Comparison of ENCODE assay signal across 28 cellular contexts in genomic region chr15:25243800-25244097, GRCh38.
DNase-seq lines count a peak whose midpoint lies in the region; ATAC-seq and TF ChIP-seq lines count a peak whose summit lies in the region.
"Had no signal": no experiment of that assay in that cellular context is flagged by ENCODE, and none has a peak within 500 bp of the region (broad histone marks: within the 10 kb centered on the region; RNA-seq: fewer than 3 reads in every experiment).

No MANE protein-coding gene starts in this region.

- H3K9ac ChIP-seq in colonic mucosa (ENCODE audit: low read depth in 2 of 2, low read length in 2 of 2), result no peak overlapping the region

- DNase-seq in activated naive CD4-positive, alpha-beta T cell treated with anti-CD3 and anti-CD28 coated beads, Interleukin-2, amount 50 U/mL, for 16 hours, result peak; percentile 7
- no peak for DNase-seq in activated naive CD4-positive, alpha-beta T cell treated with Interleukin-2 at 50 U/mL for 16 hours
- DNase-seq in colonic mucosa, result peak; percentile 9
- DNase-seq in left lung, result peak; percentile 8 to 53
- peak; percentile 14 to 58 for DNase-seq in tibial artery
- no peak for DNase-seq in NCI-H748 (lab: John Stamatoyannopoulos, UW; ENCODE audit: unreplicated experiment)
- DNase-seq: activated CD4-positive, alpha-beta T cell treated with anti-CD3 and anti-CD28 coated beads for 4 hours; activated CD8-positive, alpha-beta memory T cell treated with anti-CD3 and anti-CD28 coated beads for 24 hours; activated naive CD4-positive, alpha-beta T cell treated with anti-CD3 and anti-CD28 coated beads for 36 hours; CD4-positive, alpha-beta memory T cell; foreskin keratinocyte; KG1; MG63; midbrain; NCI-H2081; NCI-H226; NCI-H69; stimulated activated naive CD8-positive, alpha-beta T cell treated with anti-CD3 and anti-CD28 coated beads, Interleukin-15, Interleukin-2, amounts not matched to agents 100 U/mL and 50 U/mL, for 24 hours had no signal

- H3K27me3 ChIP-seq in colonic mucosa (no peaks in the 10 kb centered on the region), left lung (no peaks in the 10 kb centered on the region), tibial artery (no peaks in the 10 kb centered on the region)
- H3K27me3 ChIP-seq: cardiac muscle cell, esophagus muscularis mucosa, foreskin keratinocyte, hepatocyte, MG63 had no signal

- H3K27ac ChIP-seq in colonic mucosa (no peak overlapping the region), left lung (no peak overlapping the region), tibial artery (no peak overlapping the region)
- H3K27ac ChIP-seq: cardiac muscle cell, esophagus muscularis mucosa, foreskin keratinocyte, hepatocyte, SK-N-MC, thoracic aorta had no signal

- H3K9me3 ChIP-seq in colonic mucosa (no peaks in the 10 kb centered on the region), left lung (peaks cover 0 to 96% of the 10 kb centered on the region in 2 donors), tibial artery (peaks cover 0 to 82% (median 35%) of the 10 kb centered on the region in 3 donors)
- H3K9me3 ChIP-seq: MG63, thoracic aorta had no signal

- intact Hi-C loops in colonic mucosa (cut with DNase I), result no loop called here
- intact Hi-C loops in left lung (cut with DNase I), result loop anchor here in 1 of 2 donors (10.0 kb wide), 1 partner anchor 59 kb away; no protein-coding TSS in a partner anchor
- intact Hi-C loops in tibial artery (cut with DNase I; ENCODE audit: low total_unique reads), result no loop called here

- H3K4me1 ChIP-seq in colonic mucosa (no peaks in the 10 kb centered on the region), left lung (no peaks in the 10 kb centered on the region), tibial artery (no peaks in the 10 kb centered on the region)
- H3K4me1 ChIP-seq: esophagus muscularis mucosa, foreskin keratinocyte had no signal

- H3K36me3 ChIP-seq in colonic mucosa (no peaks in the 10 kb centered on the region), left lung (no peaks in the 10 kb centered on the region), tibial artery (no peaks in the 10 kb centered on the region)
- H3K36me3 ChIP-seq: cardiac muscle cell, MG63, thoracic aorta had no signal

- no peak for TF ChIP-seq CTCF in colonic mucosa (IDR thresholded peaks at IDR 0.05)
- TF ChIP-seq CTCF in left lung (IDR thresholded peaks at IDR 0.05), result no peak
- no peak for TF ChIP-seq CTCF in tibial artery (IDR thresholded peaks at IDR 0.05)

- H3K4me3 ChIP-seq in colonic mucosa (no peak overlapping the region), left lung (no peak overlapping the region), tibial artery (no peak overlapping the region)
- H3K4me3 ChIP-seq: cardiac muscle cell, esophagus muscularis mucosa, GM23338, hepatocyte, MG63, SK-N-MC, thoracic aorta had no signal

- ATAC-seq in left lung (no peak), HG02885 (IDR thresholded peaks at IDR 0.05; ENCODE audit: poor library complexity, unreplicated experiment) (no peak), SK-N-SH treated with all-trans-retinoic acid at 6 μM for 48 hours (no peak)
- ATAC-seq: foreskin keratinocyte; GM23338; naive thymus-derived CD8-positive, alpha-beta T cell; stimulated activated naive CD8-positive, alpha-beta T cell treated with anti-CD3 and anti-CD28 coated beads, Interleukin-15, Interleukin-2, amounts not matched to agents 100 U/mL and 50 U/mL, for 24 hours; T-helper 17 cell had no signal

TF ChIP-seq in SK-N-SH treated with all-trans-retinoic acid at 6 μM for 48 hours, 23 proteins besides CTCF, POLR2A, EP300 and RAD21:
- TF ChIP-seq GLIS3 (CRISPR knock-in tag; IDR thresholded peaks at IDR 0.05), result no peak
- no peak for TF ChIP-seq ESRRG (CRISPR knock-in tag; IDR thresholded peaks at IDR 0.05)
- no peak for TF ChIP-seq POU6F1 (CRISPR knock-in tag; IDR thresholded peaks at IDR 0.05; ENCODE audit: borderline replicate concordance, low read depth)
- no peak for TF ChIP-seq TCF4 (CRISPR knock-in tag; IDR thresholded peaks at IDR 0.05; ENCODE audit: borderline replicate concordance)
- TF ChIP-seq SNAI2 (CRISPR knock-in tag; IDR thresholded peaks at IDR 0.05), result no peak
- no peak for TF ChIP-seq BACH2 (CRISPR knock-in tag; IDR thresholded peaks at IDR 0.05; ENCODE audit: borderline replicate concordance)
- no peak for TF ChIP-seq OSR1 (CRISPR knock-in tag; IDR thresholded peaks at IDR 0.05)
- TF ChIP-seq TOX (CRISPR knock-in tag; IDR thresholded peaks at IDR 0.05; ENCODE audit: borderline replicate concordance), result no peak
- no peak for TF ChIP-seq ISL1 (CRISPR knock-in tag; IDR thresholded peaks at IDR 0.05)
- no peak for TF ChIP-seq ARNTL (CRISPR knock-in tag; IDR thresholded peaks at IDR 0.05; ENCODE audit: borderline replicate concordance, low read depth)
- no peak for TF ChIP-seq TSHZ2 (CRISPR knock-in tag; IDR thresholded peaks at IDR 0.05)
- no peak for TF ChIP-seq CREB5 (CRISPR knock-in tag; IDR thresholded peaks at IDR 0.05; ENCODE audit: low read depth)

Comparison
In these comparisons a context has a peak if more than half of its experiments do, and no peak if none do; other contexts are left out.
1. DNase-seq: peak in activated naive CD4-positive, alpha-beta T cell treated with anti-CD3 and anti-CD28 coated beads, Interleukin-2, amount 50 U/mL, for 16 hours (single experiment), colonic mucosa (single experiment), left lung (2 of 2) and tibial artery (2 of 2); none in activated naive CD4-positive, alpha-beta T cell treated with Interleukin-2 at 50 U/mL for 16 hours (single experiment) and NCI-H748 (single experiment).